Comparison of ENCODE assay signal across 8 cellular contexts in the genomic region with DNA sequence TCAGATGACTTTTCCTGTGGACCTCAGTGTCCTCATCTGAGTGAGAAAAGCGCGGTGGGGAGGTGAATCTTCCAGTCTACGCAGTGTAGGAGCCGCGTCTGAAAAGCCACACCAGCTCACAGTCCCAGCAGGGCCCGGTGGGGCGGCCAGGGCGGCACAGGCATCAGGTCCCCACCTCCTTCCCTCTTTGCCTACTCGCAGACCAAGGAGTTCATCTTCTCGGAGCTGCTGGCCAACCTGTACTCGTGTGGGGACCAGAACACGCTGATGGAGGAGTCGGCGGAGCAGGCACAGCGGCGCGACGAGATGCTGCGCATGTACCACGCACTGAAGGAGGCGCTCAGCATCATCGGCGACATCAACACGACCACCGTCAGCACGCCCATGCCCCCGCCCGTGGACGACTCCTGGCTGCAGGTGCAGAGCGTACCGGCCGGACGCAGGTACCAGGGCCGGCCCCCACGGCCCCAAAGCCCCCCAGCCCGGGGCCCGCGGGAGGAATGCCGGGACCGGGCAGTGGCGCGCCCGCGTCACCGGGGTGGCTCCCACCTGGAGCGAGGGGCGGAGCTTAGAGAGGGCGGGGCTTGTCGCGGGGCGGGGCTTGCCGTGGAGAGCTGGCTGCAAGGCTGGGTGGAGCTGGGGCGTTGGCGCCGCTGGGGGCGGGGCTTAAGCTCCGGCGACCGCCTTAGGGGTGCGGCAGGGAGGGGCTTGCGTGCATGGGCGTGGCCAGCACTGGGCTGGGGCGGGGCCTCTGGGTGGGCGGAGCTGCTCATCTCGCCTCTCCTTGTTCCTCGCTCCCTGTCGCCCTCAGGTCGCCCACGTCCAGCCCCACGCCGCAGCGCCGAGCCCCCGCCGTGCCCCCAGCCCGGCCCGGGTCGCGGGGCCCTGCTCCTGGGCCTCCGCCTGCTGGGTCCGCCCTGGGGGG. TPM values are rescaled to one million over a fixed set of nuclear protein-coding genes. Genes with fewer than 3 reads are reported as not detected.
DNase-seq lines count a peak whose midpoint lies in the region; ATAC-seq, FAIRE-seq and TF ChIP-seq lines count a peak whose summit lies in the region.

No MANE protein-coding gene starts in this region.

- H3K36me3 ChIP-seq in trophoblast cell (ENCODE audit: control insufficient read depth in 1 of 2, insufficient read depth in 2 of 2, low read length in 2 of 2) = peaks cover 3 to 4% of the 10 kb centered on the region in 2 experiments

- H3K79me2 ChIP-seq in trophoblast cell (ENCODE audit: control insufficient read depth, insufficient read depth, low read length, poor library complexity) = peaks cover 3% of the 10 kb centered on the region

- H3K9me3 Mint-ChIP-seq in type B pancreatic cell = no peaks in the 10 kb centered on the region

- H3K18ac ChIP-seq in trophoblast cell (ENCODE audit: low read length) = no peak overlapping the region

- peak overlapping the region; percentile 58 for H2AFZ ChIP-seq in trophoblast cell (ENCODE audit: insufficient read depth, low read length, poor library complexity)

- H2BK120ac ChIP-seq in trophoblast cell (ENCODE audit: insufficient read depth, low read length, poor library complexity) = peak overlapping the region; percentile 12

- peaks cover 6% of the 10 kb centered on the region for H3K79me1 ChIP-seq in trophoblast cell (ENCODE audit: low read length)

- no peak for FAIRE-seq in A549 (lab: Jason Lieb, UNC)

- H3K27ac ChIP-seq in A549 (no peak overlapping the region), RWPE1 (peak overlapping the region; percentile 54), trophoblast cell (ENCODE audit: low read depth, low read length) (no peak overlapping the region)

- POLR2A ChIA-PET in A549 (lab: Yijun Ruan, JAX) (interaction anchor here (1.0 kb wide), 1 partner anchor 9 kb away, joined by 4 read pairs; no protein-coding TSS in a partner anchor), RWPE1 (lab: Yijun Ruan, JAX; ENCODE audit: low non-redundant PET) (interaction anchor here (0.5 to 1.3 kb wide), 3 partner anchors 17 to 46 kb away, joined by 3 to 4 read pairs (median 3); a partner anchor contains a TSS)

- no peak overlapping the region for H2BK12ac ChIP-seq in trophoblast cell (ENCODE audit: low read length)

- peak; percentile 60 to 90 for DNase-seq in A549 (ENCODE audit: low read depth in 1 of 2, low spot score in 1 of 2)
- peak; percentile 99 for DNase-seq in RWPE1 (ENCODE audit: low spot score)
- DNase-seq in activated naive CD4-positive, alpha-beta T cell (lab: John Stamatoyannopoulos, UW) = peak; percentile 96 to 99 (median 99)
- DNase-seq in foreskin melanocyte = peak; percentile 38
- DNase-seq in trophoblast cell = peak; percentile 72 to 82
- DNase-seq in type B pancreatic cell (ENCODE audit: extremely low spot score, unreplicated experiment) = peak; percentile 95

- H4K91ac ChIP-seq in trophoblast cell (ENCODE audit: low read depth, low read length) = peak overlapping the region; percentile 48

- CTCF ChIA-PET in A549 (lab: Yijun Ruan, JAX) = interaction anchor here (0.8 to 1.3 kb wide), 7 partner anchors 10 to 127 kb away, joined by 3 to 5 read pairs (median 4); no protein-coding TSS in a partner anchor
- CTCF ChIA-PET in RWPE1 (lab: Yijun Ruan, JAX) = interaction anchor here (0.6 to 1.4 kb wide), 5 partner anchors 126 to 662 kb away, joined by 3 to 6 read pairs (median 4); no protein-coding TSS in a partner anchor

- peaks cover 9% of the 10 kb centered on the region for H3K36me3 Mint-ChIP-seq in type B pancreatic cell

- no peak for TF ChIP-seq POLR2A in A549 (IDR thresholded peaks at IDR 0.05; ENCODE audit: low read length)

- H2BK5ac ChIP-seq in trophoblast cell (ENCODE audit: low read depth, low read length, poor library complexity) = no peak overlapping the region

- TF ChIP-seq EP300 in A549 (IDR thresholded peaks at IDR 0.05) = no peak

- H3K27me3 ChIP-seq in trophoblast cell (ENCODE audit: insufficient read depth, low read length) = no peaks in the 10 kb centered on the region

- H3K4me3 Mint-ChIP-seq in type B pancreatic cell = peak overlapping the region; percentile 81

- H3K9me3 ChIP-seq in A549 (no peaks in the 10 kb centered on the region), trophoblast cell (ENCODE audit: insufficient read depth, low read depth, low read length) (peaks cover 4% of the 10 kb centered on the region)

- H3K27ac Mint-ChIP-seq in type B pancreatic cell = peak overlapping the region; percentile 62

- ATAC-seq in A549 = peak; percentile 27 to 78; a peak in 4 of 6 replicates
- peak; percentile 51 for ATAC-seq in GM18870 (IDR thresholded peaks at IDR 0.05; ENCODE audit: unreplicated experiment)
- peak; percentile 72 for ATAC-seq in HG03139 (IDR thresholded peaks at IDR 0.05; ENCODE audit: unreplicated experiment)

- H3K4me3 ChIP-seq in A549 = no peak overlapping the region
- peak overlapping the region; percentile 56 for H3K4me3 ChIP-seq in trophoblast cell (ENCODE audit: low read depth, low read length)

- H3K4me1 ChIP-seq in A549 (no peaks in the 10 kb centered on the region), trophoblast cell (ENCODE audit: control insufficient read depth in 1 of 2, insufficient read depth in 2 of 2, low read length in 2 of 2) (peaks cover 17 to 38% of the 10 kb centered on the region in 2 experiments)

- peaks cover 23% of the 10 kb centered on the region for H3K4me1 Mint-ChIP-seq in type B pancreatic cell (ENCODE audit: unreplicated experiment)

- no peak overlapping the region for H2AK5ac ChIP-seq in trophoblast cell (ENCODE audit: low read length)

- no peak overlapping the region for H3K14ac ChIP-seq in trophoblast cell (ENCODE audit: low read length)

- H4K12ac ChIP-seq in trophoblast cell (ENCODE audit: low read depth, low read length) = no peak overlapping the region

- 86% methylated on average over 46 of the region's 81 CpGs for WGBS in A549 (ENCODE audit: missing lambda C conversion rate)
- WGBS in trophoblast cell (ENCODE audit: extremely low coverage, insufficient coverage, insufficient read length) = no CpG with 5 or more reads among the region's 81 CpGs

- no peak overlapping the region for H3K9ac ChIP-seq in trophoblast cell (ENCODE audit: low read length)

- H3K23ac ChIP-seq in trophoblast cell (ENCODE audit: low read length) = no peak overlapping the region

- H4K8ac ChIP-seq in trophoblast cell (ENCODE audit: low read depth, low read length) = peak overlapping the region; percentile 20

- TF ChIP-seq RAD21 in A549 (conservative IDR thresholded peaks at IDR 0.05 in 1 of 2, IDR thresholded peaks at IDR 0.05 in 1 of 2) = no peak

- H3K4me2 ChIP-seq in A549 (no peak overlapping the region), trophoblast cell (ENCODE audit: low read length) (peak overlapping the region; percentile 64)

- H3K27me3 Mint-ChIP-seq in type B pancreatic cell = no peaks in the 10 kb centered on the region

- no peak overlapping the region for H3K4ac ChIP-seq in trophoblast cell (ENCODE audit: low read depth, low read length)

- TF ChIP-seq CTCF in A549 (IDR thresholded peaks at IDR 0.05) (no peak), RWPE1 (conservative IDR thresholded peaks at IDR 0.05; ENCODE audit: low read depth) (no peak), type B pancreatic cell (conservative IDR thresholded peaks at IDR 0.05) (no peak)

TF ChIP-seq in A549, 52 proteins besides CTCF, POLR2A, EP300 and RAD21 (continues in another document):
- no peak for TF ChIP-seq ESRRA (IDR thresholded peaks at IDR 0.05; ENCODE audit: borderline replicate concordance, low read length)
- TF ChIP-seq JUN (IDR thresholded peaks at IDR 0.05) = 0 out of 5 replicates have a peak, but pooled peaks of 1 of the 2 experiments have one; percentile 29
- TF ChIP-seq, protein P1, sequence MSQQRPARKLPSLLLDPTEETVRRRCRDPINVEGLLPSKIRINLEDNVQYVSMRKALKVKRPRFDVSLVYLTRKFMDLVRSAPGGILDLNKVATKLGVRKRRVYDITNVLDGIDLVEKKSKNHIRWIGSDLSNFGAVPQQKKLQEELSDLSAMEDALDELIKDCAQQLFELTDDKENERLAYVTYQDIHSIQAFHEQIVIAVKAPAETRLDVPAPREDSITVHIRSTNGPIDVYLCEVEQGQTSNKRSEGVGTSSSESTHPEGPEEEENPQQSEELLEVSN (IDR thresholded peaks at IDR 0.05; ENCODE audit: borderline replicate concordance, low read depth) = no peak
- TF ChIP-seq CEBPB (IDR thresholded peaks at IDR 0.05) = no peak
- no peak for TF ChIP-seq MAFK (IDR thresholded peaks at IDR 0.05; ENCODE audit: partially characterized antibody)

RNA-seq across cellular contexts. Expression of a gene that starts 25.6 kb away (rescaled TPM):
- polyA plus RNA-seq in A549 (2011; rRNA removed) (55.3 and 61.9 TPM in 2 replicates), A549 (2017; fragmentation: RNase III; extraction: RNeasy Plus Mini Kit Qiagen cat#74134 plus additional on column Dnase treatment) (53.9 to 63.2 TPM (median 60.1 TPM) in 3 replicates)
- 34.1 and 39.2 TPM in 2 replicates for polyA plus RNA-seq in A549 (2012; cell fraction: cytosol; rRNA removed)
- polyA plus RNA-seq in A549 (2012; cell fraction: nucleus; rRNA removed) = 46.7 and 55.5 TPM in 2 replicates
- 41.6 and 46.1 TPM in 2 replicates for polyA minus RNA-seq in A549 (2011; rRNA and poly(A)+ RNA removed)
- 93.4 and 99.9 TPM in 2 replicates for polyA plus RNA-seq in trophoblast cell (2013)
- 91.5 and 124 TPM in 2 replicates for total RNA-seq in type B pancreatic cell (ENCODE audit: low replicate concordance)

RNA-seq across cellular contexts. Expression of a gene that starts 25.9 kb away (rescaled TPM):
- polyA plus RNA-seq in A549 (2011; rRNA removed) (66.8 and 67.6 TPM in 2 replicates), A549 (2017; fragmentation: RNase III; extraction: RNeasy Plus Mini Kit Qiagen cat#74134 plus additional on column Dnase treatment) (45.3 to 49.3 TPM (median 45.6 TPM) in 3 replicates)
- polyA plus RNA-seq in A549 (2012; cell fraction: cytosol; rRNA removed) = 73.1 and 83.9 TPM in 2 replicates
- 31.2 and 35.8 TPM in 2 replicates for polyA plus RNA-seq in A549 (2012; cell fraction: nucleus; rRNA removed)
- 20.0 and 30.6 TPM in 2 replicates for polyA minus RNA-seq in A549 (2011; rRNA and poly(A)+ RNA removed)
- polyA plus RNA-seq in trophoblast cell (2013) = 42.0 and 44.4 TPM in 2 replicates
- 23.0 and 25.1 TPM in 2 replicates for total RNA-seq in type B pancreatic cell (ENCODE audit: low replicate concordance)

RNA-seq across cellular contexts. Expression of a gene that starts 47.0 kb away (rescaled TPM):
- polyA plus RNA-seq in A549 (2011; rRNA removed) (60.2 and 70.7 TPM in 2 replicates), A549 (2017; fragmentation: RNase III; extraction: RNeasy Plus Mini Kit Qiagen cat#74134 plus additional on column Dnase treatment) (99.8 to 139 TPM (median 136 TPM) in 3 replicates)
- 65.9 and 77.9 TPM in 2 replicates for polyA plus RNA-seq in A549 (2012; cell fraction: cytosol; rRNA removed)
- polyA plus RNA-seq in A549 (2012; cell fraction: nucleus; rRNA removed) = 394 and 431 TPM in 2 replicates
- polyA minus RNA-seq in A549 (2011; rRNA and poly(A)+ RNA removed) = 198 and 226 TPM in 2 replicates
- polyA plus RNA-seq in trophoblast cell (2013) = 6.0 TPM in 2 replicates
- total RNA-seq in type B pancreatic cell (ENCODE audit: low replicate concordance) = 16.3 and 112 TPM in 2 replicates

RNA-seq across cellular contexts. Expression of a gene that starts 58.8 kb away (rescaled TPM):
- polyA plus RNA-seq in A549 (2011; rRNA removed) (39.2 and 50.3 TPM in 2 replicates), A549 (2017; fragmentation: RNase III; extraction: RNeasy Plus Mini Kit Qiagen cat#74134 plus additional on column Dnase treatment) (83.0 to 93.6 TPM (median 92.5 TPM) in 3 replicates)
- polyA plus RNA-seq in A549 (2012; cell fraction: cytosol; rRNA removed) = 40.3 and 49.3 TPM in 2 replicates
- polyA plus RNA-seq in A549 (2012; cell fraction: nucleus; rRNA removed) = 87.4 and 112 TPM in 2 replicates
- 47.2 and 76.6 TPM in 2 replicates for polyA minus RNA-seq in A549 (2011; rRNA and poly(A)+ RNA removed)
- polyA plus RNA-seq in trophoblast cell (2013) = 103 and 112 TPM in 2 replicates
- total RNA-seq in type B pancreatic cell (ENCODE audit: low replicate concordance) = 141 and 186 TPM in 2 replicates

Comparison
In these comparisons a context has a peak if more than half of its experiments do, and no peak if none do; other contexts are left out.
1. DNase-seq: peak in every context shown above with its lines; median percentile 99 in RWPE1; 99 in activated naive CD4-positive, alpha-beta T cell; 95 in type B pancreatic cell; 77 in trophoblast cell; 75 in A549; 38 in foreskin melanocyte.